Comparison of ENCODE assay signal across 30 cellular contexts in genomic region chr10:107011113-107011512, GRCh38.
DNase-seq lines count a peak whose midpoint lies in the region; ATAC-seq, FAIRE-seq and TF ChIP-seq lines count a peak whose summit lies in the region.
"Had no signal": no experiment of that assay in that cellular context is flagged by ENCODE, and none has a peak within 500 bp of the region (broad histone marks: within the 10 kb centered on the region; RNA-seq: fewer than 3 reads in every experiment).

No MANE protein-coding gene starts in this region.

- peak; percentile 35 for DNase-seq in MCF 10A (ENCODE audit: unreplicated experiment)
- DNase-seq in mammary epithelial cell: no peak
- DNase-seq in RWPE2 (ENCODE audit: low spot score): no peak
- no peak for DNase-seq in left lobe of liver (ENCODE audit: low spot score)
- DNase-seq in upper lobe of right lung: no peak
- DNase-seq in RCC 7860 (ENCODE audit: low spot score): no peak
- DNase-seq in NCI-H69 (lab: John Stamatoyannopoulos, UW): no peak
- DNase-seq: activated CD4-positive, alpha-beta T cell treated with anti-CD3 and anti-CD28 coated beads for 48 hours; activated gamma-delta T cell; activated naive CD8-positive, alpha-beta T cell treated with anti-CD3 and anti-CD28 coated beads, Interleukin-2, amount 10 ng/mL, durations not matched to agents 7 days and 5 days; activated T-cell treated with anti-CD3 and anti-CD28 coated beads, Interleukin-2, amount 50 U/mL, for 24 hours; CD8-positive, alpha-beta T cell; DMS 273 treated with DMSO at 0.1 percent for 48 hours; hippocampal formation; immature natural killer cell; KBM-7; midbrain; naive thymus-derived CD8-positive, alpha-beta T cell; NCI-H1694 treated with DMSO at 0.1 percent for 48 hours; NCI-H2171; NCI-H524; right cardiac atrium; RPMI8226; stimulated activated CD4-positive, alpha-beta T cell treated with anti-CD3 and anti-CD28 coated beads, Interleukin-2, amount 100 ng/mL, for 24 hours; stomach; tibial artery had no signal

- intact Hi-C loops in MCF 10A (cut with micrococcal nuclease) (loop anchor here (1.0 to 2.0 kb wide), 2 partner anchors 216 to 306 kb away; no protein-coding TSS in a partner anchor), mammary epithelial cell (cut with micrococcal nuclease) (no loop called here), upper lobe of right lung (cut with DNase I) (no loop called here)

- no peaks in the 10 kb centered on the region for H3K27me3 ChIP-seq in mammary epithelial cell (ENCODE audit: insufficient read depth, low read length)
- no peaks in the 10 kb centered on the region for H3K27me3 ChIP-seq in RWPE2 (ENCODE audit: insufficient read depth, poor library complexity, severe bottlenecking)
- no peaks in the 10 kb centered on the region for H3K27me3 ChIP-seq in upper lobe of right lung
- H3K27me3 ChIP-seq: stomach, tibial artery had no signal

- in situ Hi-C loops in mammary epithelial cell (cut with MboI; ENCODE audit: low sequenced_read_pairs in 2 of 2): no loop called here

- H3K4me3 ChIP-seq in mammary epithelial cell (replicated peaks in 1 of 3; ENCODE audit: insufficient read depth in 1 of 3, low read depth in 2 of 3, low read length in 3 of 3): no peak overlapping the region
- no peak overlapping the region for H3K4me3 ChIP-seq in RWPE2 (ENCODE audit: severe bottlenecking)
- no peak overlapping the region for H3K4me3 ChIP-seq in upper lobe of right lung
- H3K4me3 ChIP-seq: HAP-1, stomach, tibial artery had no signal

- no peak overlapping the region for H3K4me3 Mint-ChIP-seq in MCF 10A (ENCODE audit: unreplicated experiment)
- H3K4me3 Mint-ChIP-seq: activated naive CD8-positive, alpha-beta T cell treated with anti-CD3 and anti-CD28 coated beads, Interleukin-2, amount 10 ng/mL, durations not matched to agents 7 days and 5 days; activated T-cell treated with anti-CD3 and anti-CD28 coated beads, Interleukin-2, amount 50 U/mL, for 24 hours; CD8-positive, alpha-beta T cell; immature natural killer cell; naive thymus-derived CD8-positive, alpha-beta T cell had no signal

- no peaks in the 10 kb centered on the region for H3K79me2 ChIP-seq in mammary epithelial cell (ENCODE audit: insufficient read depth, low read length)

- H3K9me3 ChIP-seq in mammary epithelial cell (replicated peaks; ENCODE audit: insufficient read depth, low read length) (peaks cover 5% of the 10 kb centered on the region), RWPE2 (ENCODE audit: severe bottlenecking) (no peaks in the 10 kb centered on the region), upper lobe of right lung (no peaks in the 10 kb centered on the region)
- H3K9me3 ChIP-seq: HAP-1, tibial artery had no signal

- no TSS peak for BruUV-seq in MCF 10A (replicated peaks; lab: Mats Ljungman, UMichigan)
- no TSS peak for BruUV-seq in mammary epithelial cell (replicated peaks; lab: Mats Ljungman, UMichigan)

- H3K4me1 Mint-ChIP-seq in MCF 10A (ENCODE audit: insufficient read depth, unreplicated experiment): no peaks in the 10 kb centered on the region
- H3K4me1 Mint-ChIP-seq: activated naive CD8-positive, alpha-beta T cell treated with anti-CD3 and anti-CD28 coated beads, Interleukin-2, amount 10 ng/mL, durations not matched to agents 7 days and 5 days; immature natural killer cell; naive thymus-derived CD8-positive, alpha-beta T cell had no signal

- FAIRE-seq in RCC 7860 (lab: Jason Lieb, UNC): no peak
- FAIRE-seq: astrocyte, frontal cortex had no signal

- 34% methylated on average over 3 of the region's 3 CpGs for WGBS in mammary epithelial cell (ENCODE audit: low coverage, missing lambda C conversion rate)

- no peaks in the 10 kb centered on the region for H4K20me1 ChIP-seq in mammary epithelial cell (ENCODE audit: insufficient read depth, low read length)

- no peak for ATAC-seq in RWPE2 (ENCODE audit: low read depth)
- peak; percentile 49 for ATAC-seq in left lobe of liver
- ATAC-seq in upper lobe of right lung: peak; percentile 46
- no peak for ATAC-seq in GM18502 (IDR thresholded peaks at IDR 0.05; ENCODE audit: poor library complexity, unreplicated experiment)
- ATAC-seq: CD8-positive, alpha-beta T cell; naive thymus-derived CD8-positive, alpha-beta T cell; right cardiac atrium had no signal

- H3K27ac Mint-ChIP-seq in MCF 10A (ENCODE audit: low read depth, unreplicated experiment): no peak overlapping the region
- H3K27ac Mint-ChIP-seq: activated naive CD8-positive, alpha-beta T cell treated with anti-CD3 and anti-CD28 coated beads, Interleukin-2, amount 10 ng/mL, durations not matched to agents 7 days and 5 days; activated T-cell treated with anti-CD3 and anti-CD28 coated beads, Interleukin-2, amount 50 U/mL, for 24 hours; CD8-positive, alpha-beta T cell; immature natural killer cell; naive thymus-derived CD8-positive, alpha-beta T cell had no signal

- CTCF ChIA-PET in MCF 10A (lab: Yijun Ruan, JAX): interaction anchor here (0.5 to 1.0 kb wide), 3 partner anchors 12 to 329 kb away, joined by 4 to 5 read pairs (median 4); no protein-coding TSS in a partner anchor
- CTCF ChIA-PET in mammary epithelial cell (lab: Charles Lee; ENCODE audit: low non-redundant PET): no interaction called here

- no peak overlapping the region for H2AFZ ChIP-seq in mammary epithelial cell (ENCODE audit: low read depth, low read length)

- POLR2A ChIA-PET in MCF 10A (lab: Yijun Ruan, JAX): interaction anchor here (0.6 kb wide), 1 partner anchor 1811 kb away, joined by 3 read pairs; no protein-coding TSS in a partner anchor

- dilution Hi-C loops in mammary epithelial cell (cut with HindIII; ENCODE audit: low sequenced_read_pairs): no loop called here

- H3K9ac ChIP-seq in mammary epithelial cell (ENCODE audit: insufficient read depth, low read length): no peak overlapping the region

- H3K4me1 ChIP-seq in mammary epithelial cell (ENCODE audit: insufficient read depth, low read length): no peaks in the 10 kb centered on the region
- no peaks in the 10 kb centered on the region for H3K4me1 ChIP-seq in RWPE2 (ENCODE audit: insufficient read depth, poor library complexity, severe bottlenecking)
- no peaks in the 10 kb centered on the region for H3K4me1 ChIP-seq in upper lobe of right lung
- H3K4me1 ChIP-seq: HAP-1, stomach, tibial artery had no signal

- TF ChIP-seq CTCF in MCF 10A (IDR thresholded peaks at IDR 0.05; ENCODE audit: unreplicated experiment): no peak
- TF ChIP-seq CTCF in mammary epithelial cell (conservative IDR thresholded peaks at IDR 0.05 in 1 of 2, IDR thresholded peaks at IDR 0.05 in 1 of 2; ENCODE audit: extremely low read depth in 1 of 2, insufficient read depth in 1 of 2, low read depth in 1 of 2, low read length in 2 of 2): no peak
- peak; percentile 11 for TF ChIP-seq CTCF in RWPE2 (IDR thresholded peaks at IDR 0.05; ENCODE audit: poor library complexity, severe bottlenecking)
- TF ChIP-seq CTCF in upper lobe of right lung (IDR thresholded peaks at IDR 0.05): peak; percentile 31

- H3K27me3 Mint-ChIP-seq in MCF 10A (ENCODE audit: insufficient read depth, unreplicated experiment): no peaks in the 10 kb centered on the region
- H3K27me3 Mint-ChIP-seq: activated naive CD8-positive, alpha-beta T cell treated with anti-CD3 and anti-CD28 coated beads, Interleukin-2, amount 10 ng/mL, durations not matched to agents 7 days and 5 days; activated T-cell treated with anti-CD3 and anti-CD28 coated beads, Interleukin-2, amount 50 U/mL, for 24 hours; naive thymus-derived CD8-positive, alpha-beta T cell had no signal

- H3K4me2 ChIP-seq in mammary epithelial cell (ENCODE audit: insufficient read depth, low read depth, low read length): no peak overlapping the region

- H3K36me3 ChIP-seq in mammary epithelial cell (ENCODE audit: insufficient read depth, low read length) (no peaks in the 10 kb centered on the region), RWPE2 (ENCODE audit: low read depth) (no peaks in the 10 kb centered on the region), upper lobe of right lung (no peaks in the 10 kb centered on the region)
- H3K36me3 ChIP-seq: HAP-1, stomach, tibial artery had no signal

- no peak overlapping the region for H3K27ac ChIP-seq in mammary epithelial cell (ENCODE audit: insufficient read depth, low read depth, low read length)
- no peak overlapping the region for H3K27ac ChIP-seq in RWPE2 (ENCODE audit: poor library complexity, severe bottlenecking)
- H3K27ac ChIP-seq in upper lobe of right lung: no peak overlapping the region
- H3K27ac ChIP-seq: stomach, tibial artery had no signal

- no peaks in the 10 kb centered on the region for H3K9me3 Mint-ChIP-seq in MCF 10A (ENCODE audit: unreplicated experiment)

- no peaks in the 10 kb centered on the region for H3K36me3 Mint-ChIP-seq in MCF 10A (ENCODE audit: insufficient read depth, unreplicated experiment)
- H3K36me3 Mint-ChIP-seq: activated naive CD8-positive, alpha-beta T cell treated with anti-CD3 and anti-CD28 coated beads, Interleukin-2, amount 10 ng/mL, durations not matched to agents 7 days and 5 days; CD8-positive, alpha-beta T cell; naive thymus-derived CD8-positive, alpha-beta T cell had no signal

Comparison
In these comparisons a context has a peak if more than half of its experiments do, and no peak if none do; other contexts are left out.
1. CTCF ChIP-seq: peak in RWPE2 (single experiment) and upper lobe of right lung (single experiment); none in MCF 10A (single experiment) and mammary epithelial cell (0 of 2).
2. ATAC-seq: peak in left lobe of liver (single experiment) and upper lobe of right lung (single experiment); none in RWPE2 (single experiment) and GM18502 (single experiment).